Comparison of ENCODE assay signal across 21 cellular contexts in the genomic region with DNA sequence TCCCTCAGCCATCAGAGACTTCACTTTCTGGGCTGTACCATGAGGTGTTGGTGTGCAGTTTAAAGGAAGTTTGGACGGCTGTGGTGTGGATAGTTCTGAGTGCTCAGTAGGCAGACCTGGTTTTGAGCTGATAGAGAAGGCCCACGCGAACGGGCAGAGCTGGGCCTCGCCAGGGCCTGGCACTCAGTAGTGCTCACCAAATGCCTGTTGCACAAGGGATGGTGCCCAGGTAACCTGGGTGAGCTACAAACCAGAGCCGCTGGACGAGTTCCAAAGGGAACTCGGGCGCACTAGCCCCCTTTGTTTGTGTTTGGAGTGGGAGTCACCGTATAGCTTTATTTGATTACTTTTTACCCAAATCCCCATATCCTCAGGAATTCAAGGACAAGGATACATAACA.
"Had no signal": no experiment of that assay in that cellular context is flagged by ENCODE, and none has a peak within 500 bp of the region (broad histone marks: within the 10 kb centered on the region; RNA-seq: fewer than 3 reads in every experiment).

No MANE protein-coding gene starts in this region.

- H3K4me1 Mint-ChIP-seq: immature natural killer cell; naive thymus-derived CD4-positive, alpha-beta T cell had no signal

- H3K27ac Mint-ChIP-seq: effector memory CD8-positive, alpha-beta T cell; immature natural killer cell; naive thymus-derived CD4-positive, alpha-beta T cell; nephron; stimulated activated effector memory CD8-positive, alpha-beta T cell treated with anti-CD3 and anti-CD28 coated beads, Interleukin-12 subunit alpha, Interleukin-12 subunit beta, amount 100 ng/mL, for 72 hours; type B pancreatic cell had no signal

- H3K9me3 Mint-ChIP-seq: effector memory CD8-positive, alpha-beta T cell; type B pancreatic cell had no signal

- ATAC-seq: effector memory CD8-positive, alpha-beta T cell; naive thymus-derived CD4-positive, alpha-beta T cell; stimulated activated effector memory CD8-positive, alpha-beta T cell treated with anti-CD3 and anti-CD28 coated beads, Interleukin-12 subunit alpha, Interleukin-12 subunit beta, amount 100 ng/mL, for 72 hours had no signal

- DNase-seq: dermis blood vessel endothelial cell; effector memory CD8-positive, alpha-beta T cell; erythroblast; esophagus squamous epithelium; foreskin melanocyte; immature natural killer cell; islet precursor cell; mammary epithelial cell; mesendoderm; naive thymus-derived CD4-positive, alpha-beta T cell; occipital lobe; stimulated activated CD4-positive, alpha-beta T cell treated with anti-CD3 and anti-CD28 coated beads, Interleukin-2, amount 100 ng/mL, for 24 hours; stimulated activated CD4-positive, alpha-beta T cell treated with anti-CD3 and anti-CD28 coated beads, Interleukin-4, amount 100 ng/mL, for 24 hours; stimulated activated naive CD4-positive, alpha-beta T cell treated with Interleukin-2 at 50 U/mL for 16 hours; stomach; tibial artery had no signal

- H3K27me3 Mint-ChIP-seq: effector memory CD8-positive, alpha-beta T cell; type B pancreatic cell had no signal

- H3K4me3 Mint-ChIP-seq: effector memory CD8-positive, alpha-beta T cell; immature natural killer cell; naive thymus-derived CD4-positive, alpha-beta T cell; nephron; stimulated activated effector memory CD8-positive, alpha-beta T cell treated with anti-CD3 and anti-CD28 coated beads, Interleukin-12 subunit alpha, Interleukin-12 subunit beta, amount 100 ng/mL, for 72 hours; type B pancreatic cell had no signal

- H3K27ac ChIP-seq: cardiac muscle cell, pancreas, stomach, tibial artery had no signal

- H3K36me3 Mint-ChIP-seq: immature natural killer cell; stimulated activated effector memory CD8-positive, alpha-beta T cell treated with anti-CD3 and anti-CD28 coated beads, Interleukin-12 subunit alpha, Interleukin-12 subunit beta, amount 100 ng/mL, for 72 hours; type B pancreatic cell had no signal
